ENCODE assay signal across 8 cellular contexts in the genomic region with DNA sequence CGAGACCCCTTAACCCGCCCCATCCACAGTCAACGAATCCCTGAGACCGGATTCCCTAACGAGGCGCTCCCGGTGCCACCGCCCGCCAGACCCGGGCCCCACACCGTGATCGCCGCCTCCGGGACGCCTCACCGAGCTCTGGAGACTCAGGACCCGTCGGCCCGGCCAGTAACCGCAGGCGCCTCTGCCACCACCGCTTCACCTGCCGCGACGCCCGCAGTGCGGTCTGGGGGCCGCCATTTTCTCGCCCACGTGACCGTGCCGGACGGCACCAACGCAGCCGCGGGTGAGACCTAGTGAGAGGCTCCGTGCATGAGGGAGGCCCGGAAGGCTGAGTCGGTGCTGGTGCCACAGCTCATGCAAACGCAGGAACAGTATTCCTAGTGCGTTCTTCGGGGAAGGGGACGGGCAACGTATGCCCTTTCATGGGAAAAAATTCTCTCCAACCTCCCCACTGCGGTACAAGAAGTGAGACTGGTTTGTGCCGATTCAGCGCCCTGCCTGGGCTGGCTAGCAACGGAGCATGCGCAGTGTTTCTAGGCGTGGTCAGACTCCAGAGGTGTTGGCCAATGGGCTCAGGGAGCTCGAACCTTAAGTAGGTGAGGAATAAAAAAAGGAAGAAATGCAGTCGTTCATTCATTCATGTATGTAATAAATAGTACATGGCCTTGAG. TPM values are rescaled to one million over a fixed set of nuclear protein-coding genes. Genes with fewer than 3 reads are reported as not detected.
DNase-seq lines count a peak whose midpoint lies in the region; ATAC-seq, FAIRE-seq and TF ChIP-seq lines count a peak whose summit lies in the region.

A gene with protein sequence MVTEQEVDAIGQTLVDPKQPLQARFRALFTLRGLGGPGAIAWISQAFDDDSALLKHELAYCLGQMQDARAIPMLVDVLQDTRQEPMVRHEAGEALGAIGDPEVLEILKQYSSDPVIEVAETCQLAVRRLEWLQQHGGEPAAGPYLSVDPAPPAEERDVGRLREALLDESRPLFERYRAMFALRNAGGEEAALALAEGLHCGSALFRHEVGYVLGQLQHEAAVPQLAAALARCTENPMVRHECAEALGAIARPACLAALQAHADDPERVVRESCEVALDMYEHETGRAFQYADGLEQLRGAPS (minus strand): TSS at position 246 of the 673 bp plus-strand sequence. CDS start 3,860 bp downstream, outside the sequence.

- ATAC-seq in HG02852 (IDR thresholded peaks at IDR 0.05; ENCODE audit: unreplicated experiment), result peak; percentile 84
- ATAC-seq in left cardiac atrium, result peak; percentile 95 to 97

- DNase-seq in GM12892 (ENCODE audit: insufficient read length), result peak; percentile 95
- peak; percentile 84 for DNase-seq in NCI-H146 treated with DMSO at 0.1 percent for 48 hours (lab: John Stamatoyannopoulos, UW; ENCODE audit: unreplicated experiment)
- peak; percentile 94 for DNase-seq in amniotic epithelial cell (ENCODE audit: low read depth)
- DNase-seq in left cardiac atrium, result peak; percentile 96
- peak; percentile 98 for DNase-seq in posterior vena cava (ENCODE audit: low spot score)
- DNase-seq in ureter (ENCODE audit: low spot score), result peak; percentile 96

- TF ChIP-seq POLR2A in GM12892 (IDR thresholded peaks at IDR 0.05; ENCODE audit: low read depth, low read length), result peak; percentile 93

- FAIRE-seq in GM12892 (lab: Jason Lieb, UNC), result peak; percentile 98

- intact Hi-C loops in T-helper 1 cell treated with Interleukin-12 subunit alpha and Interleukin-12 subunit beta and Interleukin-4 antibody, amounts not matched to agents 30 ng/mL and 1 ng/mL, for 36 hours (cut with micrococcal nuclease), result loop anchor here (1.0 to 10.0 kb wide), 7 partner anchors 65 to 1294 kb away; a partner anchor contains a TSS
- intact Hi-C loops in left cardiac atrium (cut with DNase I), result no loop called here
- intact Hi-C loops in posterior vena cava (cut with DNase I), result no loop called here

RNA-seq across cellular contexts. Expression of the gene that starts here (rescaled TPM):
- 3.7 TPM for polyA plus RNA-seq in GM12892 (2012; ENCODE audit: missing spikeins)
- total RNA-seq in T-helper 1 cell treated with Interleukin-12 subunit alpha and Interleukin-12 subunit beta and Interleukin-4 antibody, amounts not matched to agents 30 ng/mL and 1 ng/mL, for 36 hours, result 16.9 and 19.4 TPM in 2 replicates
- total RNA-seq in left cardiac atrium, result 10 to 100 TPM; 10.4 to 13.2 TPM
- 10 to 100 TPM; 10.1 to 10.7 TPM for total RNA-seq in posterior vena cava
- total RNA-seq in ureter, result 7.1 TPM

Comparison
In these comparisons a context has a peak if more than half of its experiments do, and no peak if none do; other contexts are left out.
1. Peak in every context shown above with its lines: DNase-seq and ATAC-seq.